In the genomic region with DNA sequence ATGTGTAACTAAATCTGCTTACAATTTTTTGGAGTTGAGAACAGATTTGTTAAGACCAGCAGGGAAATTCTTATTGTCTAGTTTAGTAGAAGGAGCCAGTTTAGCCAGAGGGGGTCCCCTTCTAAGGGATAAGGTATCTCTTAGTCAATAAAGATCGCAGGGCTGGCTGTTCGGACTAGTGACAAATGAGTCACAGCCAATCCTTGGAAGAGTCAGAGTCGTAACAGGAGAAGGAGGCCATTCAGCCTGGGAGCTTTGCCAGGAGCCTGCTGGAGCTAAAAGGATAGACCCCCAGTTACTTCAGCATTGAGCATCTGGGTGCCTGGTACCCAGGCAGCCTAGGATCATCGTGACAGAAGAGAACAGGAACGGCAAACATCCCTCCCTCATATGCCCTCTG, we compare ENCODE assay signal across 17 cellular contexts.
A peak's percentile ranks its signal among the peaks of the same experiment; 100 is the strongest.
DNase-seq lines count a peak whose midpoint lies in the region; ATAC-seq and TF ChIP-seq lines count a peak whose summit lies in the region.
"Had no signal": no experiment of that assay in that cellular context is flagged by ENCODE, and none has a peak within 500 bp of the region (broad histone marks: within the 10 kb centered on the region; RNA-seq: fewer than 3 reads in every experiment).

No MANE protein-coding gene starts in this region.

- ATAC-seq in GM19467 (IDR thresholded peaks at IDR 0.05; ENCODE audit: unreplicated experiment) (no peak), GM18498 (IDR thresholded peaks at IDR 0.05; ENCODE audit: unreplicated experiment) (no peak)
- ATAC-seq: activated CD8-positive, alpha-beta T cell treated with anti-CD3 and anti-CD28 coated beads for 36 hours; heart left ventricle; stimulated activated naive CD8-positive, alpha-beta T cell treated with anti-CD3 and anti-CD28 coated beads, Interleukin-15, amount 100 ng/mL, for 72 hours had no signal

- H3K27me3 ChIP-seq in endodermal cell (ENCODE audit: control insufficient read depth, insufficient read depth, low read length, poor library complexity, severe bottlenecking), result peaks cover 15% of the 10 kb centered on the region
- H3K27me3 ChIP-seq: colonic mucosa had no signal

- 62 to 73% methylated on average over 3 to 5 of the region's 5 CpGs for WGBS in endodermal cell (ENCODE audit: insufficient coverage in 1 of 2, insufficient read length in 1 of 2), 2 experiments

- no peaks in the 10 kb centered on the region for H3K9me3 Mint-ChIP-seq in endodermal cell
- H3K9me3 Mint-ChIP-seq: activated CD8-positive, alpha-beta T cell treated with anti-CD3 and anti-CD28 coated beads for 36 hours had no signal

- H3K4me1 ChIP-seq in endodermal cell (ENCODE audit: control insufficient read depth, insufficient read depth, low read length), result peaks cover 15% of the 10 kb centered on the region

- no peak for TF ChIP-seq CTCF in endodermal cell (conservative IDR thresholded peaks at IDR 0.05)

- peak; percentile 26 to 58 for DNase-seq in NCI-H524 (lab: John Stamatoyannopoulos, UW)
- no peak for DNase-seq in NCI-H524 treated with DMSO at 0.1 percent for 48 hours (lab: John Stamatoyannopoulos, UW)
- peak; percentile 69 for DNase-seq in NCI-H446 treated with DMSO at 0.1 percent for 48 hours (lab: John Stamatoyannopoulos, UW)
- peak; percentile 66 for DNase-seq in endodermal cell
- DNase-seq in skeletal muscle cell (ENCODE audit: low read depth), result peak; percentile 20
- DNase-seq in activated naive CD4-positive, alpha-beta T cell treated with anti-CD3 and anti-CD28 coated beads, Interleukin-2, amount 50 U/mL, for 16 hours, result no peak
- DNase-seq: activated CD8-positive, alpha-beta T cell treated with anti-CD3 and anti-CD28 coated beads for 36 hours; CD4-positive, CD25-positive, alpha-beta regulatory T cell; colonic mucosa; heart left ventricle; NCI-H1436; NCI-H510A treated with DMSO at 0.1 percent for 48 hours; stimulated activated naive CD8-positive, alpha-beta T cell treated with anti-CD3 and anti-CD28 coated beads, Interleukin-15, amount 100 ng/mL, for 72 hours; SW 1271 had no signal

- no peak overlapping the region for H3K27ac ChIP-seq in endodermal cell (ENCODE audit: low read depth, low read length)
- H3K27ac ChIP-seq: colonic mucosa, heart left ventricle, neutrophil had no signal

- no peaks in the 10 kb centered on the region for H3K36me3 ChIP-seq in endodermal cell (ENCODE audit: control insufficient read depth, insufficient read depth, low read length)
- H3K36me3 ChIP-seq: colonic mucosa, heart left ventricle, neutrophil had no signal

- H3K4me1 Mint-ChIP-seq in endodermal cell, result peaks cover 49% of the 10 kb centered on the region

- H3K36me3 Mint-ChIP-seq in endodermal cell (ENCODE audit: low read depth), result no peaks in the 10 kb centered on the region
- H3K36me3 Mint-ChIP-seq: CD4-positive, CD25-positive, alpha-beta regulatory T cell had no signal

- H3K9me3 ChIP-seq in endodermal cell (ENCODE audit: control insufficient read depth, low read length), result no peaks in the 10 kb centered on the region
- H3K9me3 ChIP-seq: colonic mucosa, heart left ventricle, neutrophil had no signal

- H3K4me3 Mint-ChIP-seq in endodermal cell, result no peak overlapping the region
- H3K4me3 Mint-ChIP-seq: activated CD8-positive, alpha-beta T cell treated with anti-CD3 and anti-CD28 coated beads for 36 hours; CD4-positive, CD25-positive, alpha-beta regulatory T cell; stimulated activated naive CD8-positive, alpha-beta T cell treated with anti-CD3 and anti-CD28 coated beads, Interleukin-15, amount 100 ng/mL, for 72 hours had no signal

- H3K4me3 ChIP-seq in endodermal cell (ENCODE audit: low read length) (no peak overlapping the region), skeletal muscle cell (ENCODE audit: low read depth, low read length) (no peak overlapping the region)
- H3K4me3 ChIP-seq: colonic mucosa, heart left ventricle had no signal

- peak overlapping the region; percentile 41 for H3K27ac Mint-ChIP-seq in endodermal cell
- H3K27ac Mint-ChIP-seq: activated CD8-positive, alpha-beta T cell treated with anti-CD3 and anti-CD28 coated beads for 36 hours; CD4-positive, CD25-positive, alpha-beta regulatory T cell; stimulated activated naive CD8-positive, alpha-beta T cell treated with anti-CD3 and anti-CD28 coated beads, Interleukin-15, amount 100 ng/mL, for 72 hours had no signal

- H3K9ac ChIP-seq in endodermal cell (ENCODE audit: extremely low read depth, low read length, poor library complexity, severe bottlenecking), result no peak overlapping the region

- H3K27me3 Mint-ChIP-seq in endodermal cell (ENCODE audit: insufficient read depth), result peaks cover 15% of the 10 kb centered on the region
- H3K27me3 Mint-ChIP-seq: activated CD8-positive, alpha-beta T cell treated with anti-CD3 and anti-CD28 coated beads for 36 hours; CD4-positive, CD25-positive, alpha-beta regulatory T cell; stimulated activated naive CD8-positive, alpha-beta T cell treated with anti-CD3 and anti-CD28 coated beads, Interleukin-15, amount 100 ng/mL, for 72 hours had no signal

Comparison
In these comparisons a context has a peak if more than half of its experiments do, and no peak if none do; other contexts are left out.
1. DNase-seq: peak in NCI-H524 (2 of 2), NCI-H446 treated with DMSO at 0.1 percent for 48 hours (single experiment), endodermal cell (single experiment) and skeletal muscle cell (single experiment); none in NCI-H524 treated with DMSO at 0.1 percent for 48 hours (single experiment) and activated naive CD4-positive, alpha-beta T cell treated with anti-CD3 and anti-CD28 coated beads, Interleukin-2, amount 50 U/mL, for 16 hours (single experiment).